ENCODE assay signal across 19 cellular contexts in the genomic region with DNA sequence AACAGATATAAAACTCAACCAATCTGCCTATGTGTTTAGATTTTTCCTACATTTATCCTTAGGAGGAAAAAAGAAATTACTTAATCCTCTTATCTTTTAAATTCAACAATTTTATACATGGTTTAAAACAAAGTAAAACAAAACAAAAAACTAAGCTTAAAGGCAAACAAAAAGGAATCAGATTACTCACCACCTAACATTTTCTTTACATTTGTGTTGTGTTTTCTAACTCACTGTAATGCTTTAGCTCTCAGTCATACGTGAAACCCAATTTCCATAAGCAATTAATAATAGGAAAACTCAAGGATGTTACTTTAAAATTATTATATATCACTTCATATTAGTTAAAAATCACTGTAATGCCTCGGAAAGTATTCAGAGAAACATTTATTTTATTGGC. TPM values are rescaled to one million over a fixed set of nuclear protein-coding genes. Genes with fewer than 3 reads are reported as not detected.
DNase-seq lines count a peak whose midpoint lies in the region; ATAC-seq, FAIRE-seq and TF ChIP-seq lines count a peak whose summit lies in the region.
"Had no signal": no experiment of that assay in that cellular context is flagged by ENCODE, and none has a peak within 500 bp of the region (broad histone marks: within the 10 kb centered on the region; RNA-seq: fewer than 3 reads in every experiment).

No MANE protein-coding gene starts in this region.

- no peak overlapping the region for H3K4me3 ChIP-seq in A549
- H3K4me3 ChIP-seq in HEK293 (ENCODE audit: low read depth, low read length), result no peak overlapping the region
- no peak overlapping the region for H3K4me3 ChIP-seq in epithelial cell of esophagus (ENCODE audit: low read length)
- no peak overlapping the region for H3K4me3 ChIP-seq in gastrocnemius medialis

- H3K4me1 ChIP-seq in A549 (peaks cover 20% of the 10 kb centered on the region), HEK293 (ENCODE audit: control insufficient read depth, insufficient read depth, low read length) (peaks cover 44% of the 10 kb centered on the region), gastrocnemius medialis (no peaks in the 10 kb centered on the region)

- peaks cover 4% of the 10 kb centered on the region for H3K36me3 Mint-ChIP-seq in chondrocyte (ENCODE audit: low read depth)

- no peak overlapping the region for H3K4me3 Mint-ChIP-seq in chondrocyte (ENCODE audit: unreplicated experiment)

- in situ Hi-C loops in gastrocnemius medialis (cut with MboI; ENCODE audit: low sequenced_read_pairs in 4 of 4), result no loop called here

- H3K4me2 ChIP-seq in A549, result no peak overlapping the region

- H3K36me3 ChIP-seq in HEK293 (ENCODE audit: control insufficient read depth in 2 of 2, insufficient read depth in 1 of 2, low read length in 2 of 2) (peaks cover 0 to 5% of the 10 kb centered on the region in 2 experiments; a peak in 1 of 3 replicates), gastrocnemius medialis (no peaks in the 10 kb centered on the region)
- H3K36me3 ChIP-seq: BE2C had no signal

- H3K27me3 Mint-ChIP-seq in chondrocyte (ENCODE audit: low read depth), result no peaks in the 10 kb centered on the region

- no peak for TF ChIP-seq RAD21 in A549 (conservative IDR thresholded peaks at IDR 0.05 in 1 of 2, IDR thresholded peaks at IDR 0.05 in 1 of 2)

- DNase-seq in A549 (ENCODE audit: low read depth in 1 of 2, low spot score in 1 of 2), result no peak
- peak; percentile 43 for DNase-seq in epithelial cell of esophagus (ENCODE audit: low read depth)
- DNase-seq in chondrocyte (ENCODE audit: low spot score), result no peak
- DNase-seq in KG1 (lab: John Stamatoyannopoulos, UW), result no peak
- no peak for DNase-seq in stimulated activated CD4-positive, alpha-beta T cell treated with anti-CD3 and anti-CD28 coated beads, Interleukin-15, amount 100 ng/mL, for 24 hours
- no peak for DNase-seq in gastrocnemius medialis
- DNase-seq: BE2C, DMS53, EL, KBM-7, NCI-H1694 treated with DMSO at 0.1 percent for 48 hours, NCI-H446 treated with DMSO at 0.1 percent for 48 hours, NCI-H526 treated with DMSO at 0.1 percent for 48 hours, OCI-M1, SHP77 treated with DMSO at 0.1 percent for 48 hours had no signal

- no peak for TF ChIP-seq EP300 in A549 (IDR thresholded peaks at IDR 0.05)

- H3K27ac Mint-ChIP-seq in chondrocyte (ENCODE audit: unreplicated experiment), result no peak overlapping the region

- ATAC-seq in A549 (no peak), gastrocnemius medialis (no peak)

- 72% methylated on average over 2 of the region's 2 CpGs for WGBS in A549 (ENCODE audit: missing lambda C conversion rate)

- H3K27ac ChIP-seq in A549 (no peak overlapping the region), HEK293 (ENCODE audit: extremely low read depth, low read depth, low read length) (no peak overlapping the region), VCaP (peak overlapping the region; percentile 86; the same call in 1 of the 2 replicates), gastrocnemius medialis (peak overlapping the region in 2 of 4 donors; percentile 19 to 86)

- intact Hi-C loops in gastrocnemius medialis (cut with DNase I; ENCODE audit: low total_unique reads), result no loop called here

- H3K9me3 Mint-ChIP-seq in chondrocyte (ENCODE audit: low read depth), result no peaks in the 10 kb centered on the region

- TF ChIP-seq POLR2A in A549 (IDR thresholded peaks at IDR 0.05; ENCODE audit: low read length), result no peak
- TF ChIP-seq POLR2A in gastrocnemius medialis (IDR thresholded peaks at IDR 0.05), result no peak

- POLR2A ChIA-PET in A549 (lab: Yijun Ruan, JAX), result no interaction called here
- POLR2A ChIA-PET in HEK293 (lab: Yijun Ruan, JAX), result no interaction called here

- H3K9me3 ChIP-seq in A549 (no peaks in the 10 kb centered on the region), HEK293 (ENCODE audit: control insufficient read depth, insufficient read depth, low read depth, low read length) (no peaks in the 10 kb centered on the region), gastrocnemius medialis (no peaks in the 10 kb centered on the region)
- H3K9me3 ChIP-seq: BE2C had no signal

- TF ChIP-seq CTCF in A549 (IDR thresholded peaks at IDR 0.05) (no peak), HEK293 (tag by site-specific recombination; IDR thresholded peaks at IDR 0.05) (no peak), VCaP (conservative IDR thresholded peaks at IDR 0.05) (no peak), epithelial cell of esophagus (IDR thresholded peaks at IDR 0.05; ENCODE audit: insufficient read depth, low read depth, low read length, missing control alignments) (no peak), chondrocyte (IDR thresholded peaks at IDR 0.05) (no peak), gastrocnemius medialis (IDR thresholded peaks at IDR 0.05 in 4 of 5, conservative IDR thresholded peaks at IDR 0.05 in 1 of 5) (no peak)

- peaks cover 29% of the 10 kb centered on the region for H3K4me1 Mint-ChIP-seq in chondrocyte (ENCODE audit: low read depth)

- H3K27me3 ChIP-seq in gastrocnemius medialis, result peaks cover 44 to 60% (median 49%) of the 10 kb centered on the region in 3 donors
- H3K27me3 ChIP-seq: BE2C had no signal

- FAIRE-seq in A549 (lab: Jason Lieb, UNC), result peak; percentile 39
- FAIRE-seq: D721Med, H54 had no signal

- CTCF ChIA-PET in A549 (lab: Yijun Ruan, JAX), result interaction anchor here (0.6 to 2.1 kb wide), 2 partner anchors 13 to 1386 kb away, joined by 3 to 5 read pairs; no protein-coding TSS in a partner anchor
- CTCF ChIA-PET in HEK293 (lab: Yijun Ruan, JAX), result interaction anchor here (0.7 kb wide), 1 partner anchor 9 kb away, joined by 3 read pairs; no protein-coding TSS in a partner anchor

TF ChIP-seq in A549, 52 proteins besides CTCF, POLR2A, EP300 and RAD21 (continues in another document):
- TF ChIP-seq NFE2L2 (conservative IDR thresholded peaks at IDR 0.05; ENCODE audit: low read length) (no peak), KDM5A (IDR thresholded peaks at IDR 0.05) (no peak), SREBF2 (IDR thresholded peaks at IDR 0.05) (no peak), CBX8 (IDR thresholded peaks at IDR 0.05) (no peak), TP53 (CRISPR knock-in tag; IDR thresholded peaks at IDR 0.05) (no peak), ZNF302 (CRISPR knock-in tag; IDR thresholded peaks at IDR 0.05) (no peak), GATA3 (IDR thresholded peaks at IDR 0.05; ENCODE audit: borderline replicate concordance) (no peak), JUNB (IDR thresholded peaks at IDR 0.05) (no peak), EHMT2 (IDR thresholded peaks at IDR 0.05; ENCODE audit: low read depth) (no peak), RNF2 (IDR thresholded peaks at IDR 0.05; ENCODE audit: borderline replicate concordance, low read depth) (no peak)
- TF ChIP-seq, protein P1, sequence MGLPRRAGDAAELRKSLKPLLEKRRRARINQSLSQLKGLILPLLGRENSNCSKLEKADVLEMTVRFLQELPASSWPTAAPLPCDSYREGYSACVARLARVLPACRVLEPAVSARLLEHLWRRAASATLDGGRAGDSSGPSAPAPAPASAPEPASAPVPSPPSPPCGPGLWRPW (IDR thresholded peaks at IDR 0.05), result no peak
- TF ChIP-seq, protein P2, sequence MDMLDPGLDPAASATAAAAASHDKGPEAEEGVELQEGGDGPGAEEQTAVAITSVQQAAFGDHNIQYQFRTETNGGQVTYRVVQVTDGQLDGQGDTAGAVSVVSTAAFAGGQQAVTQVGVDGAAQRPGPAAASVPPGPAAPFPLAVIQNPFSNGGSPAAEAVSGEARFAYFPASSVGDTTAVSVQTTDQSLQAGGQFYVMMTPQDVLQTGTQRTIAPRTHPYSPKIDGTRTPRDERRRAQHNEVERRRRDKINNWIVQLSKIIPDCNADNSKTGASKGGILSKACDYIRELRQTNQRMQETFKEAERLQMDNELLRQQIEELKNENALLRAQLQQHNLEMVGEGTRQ (IDR thresholded peaks at IDR 0.05), result no peak

TF ChIP-seq in HEK293, 187 proteins besides CTCF, POLR2A, EP300 and RAD21:
- TF ChIP-seq, protein P3, sequence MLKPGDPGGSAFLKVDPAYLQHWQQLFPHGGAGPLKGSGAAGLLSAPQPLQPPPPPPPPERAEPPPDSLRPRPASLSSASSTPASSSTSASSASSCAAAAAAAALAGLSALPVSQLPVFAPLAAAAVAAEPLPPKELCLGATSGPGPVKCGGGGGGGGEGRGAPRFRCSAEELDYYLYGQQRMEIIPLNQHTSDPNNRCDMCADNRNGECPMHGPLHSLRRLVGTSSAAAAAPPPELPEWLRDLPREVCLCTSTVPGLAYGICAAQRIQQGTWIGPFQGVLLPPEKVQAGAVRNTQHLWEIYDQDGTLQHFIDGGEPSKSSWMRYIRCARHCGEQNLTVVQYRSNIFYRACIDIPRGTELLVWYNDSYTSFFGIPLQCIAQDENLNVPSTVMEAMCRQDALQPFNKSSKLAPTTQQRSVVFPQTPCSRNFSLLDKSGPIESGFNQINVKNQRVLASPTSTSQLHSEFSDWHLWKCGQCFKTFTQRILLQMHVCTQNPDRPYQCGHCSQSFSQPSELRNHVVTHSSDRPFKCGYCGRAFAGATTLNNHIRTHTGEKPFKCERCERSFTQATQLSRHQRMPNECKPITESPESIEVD (tag by site-specific recombination; IDR thresholded peaks at IDR 0.05), result peak; percentile 60; the same call in 1 of the 2 replicates
- TF ChIP-seq ZNF214 (tag by site-specific recombination; IDR thresholded peaks at IDR 0.05; ENCODE audit: borderline replicate concordance) (no peak), ZNF138 (tag by site-specific recombination; IDR thresholded peaks at IDR 0.05; ENCODE audit: borderline replicate concordance) (no peak)
TF ChIP-seq in HEK293: peak in this region for 1.

RNA-seq across cellular contexts. Expression of a gene that starts 6.7 kb away (rescaled TPM):
- polyA plus RNA-seq in A549 (2011; rRNA removed) (0.60 and 0.88 TPM in 2 replicates), A549 (2017; fragmentation: RNase III; extraction: RNeasy Plus Mini Kit Qiagen cat#74134 plus additional on column Dnase treatment) (0.57 to 0.67 TPM (median 0.67 TPM) in 3 replicates)
- 1.5 and 2.0 TPM in 2 replicates for polyA plus RNA-seq in A549 (2012; cell fraction: cytosol; rRNA removed)
- polyA plus RNA-seq in A549 (2012; cell fraction: nucleus; rRNA removed), result 3.5 and 5.0 TPM in 2 replicates
- polyA minus RNA-seq in A549 (2011; rRNA and poly(A)+ RNA removed), result 0.79 and 0.97 TPM in 2 replicates
- total RNA-seq in chondrocyte (1.0 to 2.5 TPM (median 1.5 TPM) in 3 replicates), gastrocnemius medialis (1 to 10 TPM in 3 of 4 donors, under 1 TPM in 1; 0.20 to 4.1 (median 2.6) TPM)
